10 cellular contexts compared by ENCODE assay signal in genomic region chr3:69182588-69183299, GRCh38.
DNase-seq lines count a peak whose midpoint lies in the region; ATAC-seq and TF ChIP-seq lines count a peak whose summit lies in the region.
"Had no signal": no experiment of that assay in that cellular context is flagged by ENCODE, and none has a peak within 500 bp of the region (broad histone marks: within the 10 kb centered on the region; RNA-seq: fewer than 3 reads in every experiment).

No MANE protein-coding gene starts in this region.

- TF ChIP-seq CTCF in omental fat pad (IDR thresholded peaks at IDR 0.05), result no peak

- ATAC-seq in HG03460 (IDR thresholded peaks at IDR 0.05; ENCODE audit: unreplicated experiment) (no peak), omental fat pad (ENCODE audit: low FRiP score) (no peak)
- ATAC-seq: effector memory CD8-positive, alpha-beta T cell had no signal

- peak; percentile 58 for DNase-seq in Daoy (ENCODE audit: low read depth)
- peak; percentile 73 for DNase-seq in NCI-H226
- peak; percentile 30 for DNase-seq in dedifferentiated amniotic fluid mesenchymal stem cell (ENCODE audit: extremely low spot score)
- DNase-seq in non-pigmented ciliary epithelial cell (ENCODE audit: low read depth), result peak; percentile 73
- no peak for DNase-seq in omental fat pad (ENCODE audit: low spot score)
- no peak for DNase-seq in NCI-H1436 treated with DMSO at 0.1 percent for 48 hours (lab: John Stamatoyannopoulos, UW)
- DNase-seq in activated CD8-positive, alpha-beta memory T cell treated with anti-CD3 and anti-CD28 coated beads for 24 hours, result no peak
- DNase-seq: effector memory CD8-positive, alpha-beta T cell; MM.1S had no signal

Comparison
In these comparisons a context has a peak if more than half of its experiments do, and no peak if none do; other contexts are left out.
1. DNase-seq: peak in Daoy (single experiment), NCI-H226 (single experiment), dedifferentiated amniotic fluid mesenchymal stem cell (single experiment) and non-pigmented ciliary epithelial cell (single experiment); none in omental fat pad (single experiment), NCI-H1436 treated with DMSO at 0.1 percent for 48 hours (single experiment) and activated CD8-positive, alpha-beta memory T cell treated with anti-CD3 and anti-CD28 coated beads for 24 hours (single experiment).